12 cellular contexts compared by ENCODE assay signal in the genomic region with DNA sequence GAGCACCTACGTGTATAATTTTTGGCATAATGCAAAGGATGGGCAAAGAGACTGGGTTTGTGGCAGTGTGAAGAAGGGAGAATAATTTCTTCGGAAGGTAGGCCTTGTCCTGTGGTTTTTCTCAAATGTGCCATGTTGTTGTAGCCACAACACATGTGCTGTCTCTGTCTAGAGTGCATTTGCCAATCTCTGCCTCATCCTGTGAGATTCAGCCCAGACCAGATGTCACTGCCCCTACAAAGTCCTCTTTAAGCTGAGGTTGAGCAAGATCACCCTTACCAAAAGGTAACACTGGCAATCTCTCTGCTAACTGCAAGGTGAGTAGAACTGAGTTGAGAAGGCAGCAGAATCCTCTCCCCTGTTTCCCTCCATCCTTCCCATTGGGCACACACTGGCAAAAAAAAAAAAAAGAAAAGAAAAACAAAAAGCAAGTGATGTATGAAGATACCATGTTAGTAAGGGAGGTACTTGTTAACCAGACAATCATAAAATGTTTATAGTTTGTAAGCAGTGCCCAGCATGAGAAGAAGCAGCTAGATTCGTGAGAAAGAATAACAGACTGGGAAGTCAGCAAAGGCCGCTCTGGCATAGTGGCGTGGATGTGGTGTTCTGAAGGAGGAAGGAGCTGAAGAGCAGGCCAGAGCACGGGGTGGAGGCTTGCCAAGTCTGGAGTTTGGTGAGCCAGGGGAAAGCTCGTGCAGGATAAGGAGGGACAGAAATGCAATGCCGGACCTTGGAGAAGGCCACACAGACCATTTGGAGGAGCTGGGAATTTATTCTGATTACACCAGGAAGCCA. TPM values are rescaled to one million over a fixed set of nuclear protein-coding genes. Genes with fewer than 3 reads are reported as not detected.
DNase-seq lines count a peak whose midpoint lies in the region; ATAC-seq, FAIRE-seq and TF ChIP-seq lines count a peak whose summit lies in the region.
"Had no signal": no experiment of that assay in that cellular context is flagged by ENCODE, and none has a peak within 500 bp of the region (broad histone marks: within the 10 kb centered on the region; RNA-seq: fewer than 3 reads in every experiment).

No MANE protein-coding gene starts in this region.

- peaks cover 40% of the 10 kb centered on the region for H3F3A ChIP-seq in GM23248 (ENCODE audit: insufficient read depth)

- H3K27ac ChIP-seq in GM23248 (peak overlapping the region; percentile 23; the same call in 1 of the 2 replicates), adrenal gland (no peak overlapping the region), kidney (ENCODE audit: low read depth in 2 of 2, low read length in 2 of 2) (no peak overlapping the region)
- H3K27ac ChIP-seq: C4-2B, vagina had no signal

- H3K79me2 ChIP-seq in GM23248 (ENCODE audit: insufficient read depth): peaks cover 43% of the 10 kb centered on the region

- peaks cover 5 to 6% of the 10 kb centered on the region in 2 donors for H3K9me3 Mint-ChIP-seq in activated naive CD4-positive, alpha-beta T cell treated with anti-CD3 and anti-CD28 coated beads, Interleukin-2, amount 50 U/mL, for 72 hours

- ATAC-seq in sciatic nerve (peak; percentile 79), GM18519 (IDR thresholded peaks at IDR 0.05; ENCODE audit: low FRiP score, unreplicated experiment) (no peak)
- ATAC-seq in activated naive CD4-positive, alpha-beta T cell treated with anti-CD3 and anti-CD28 coated beads, Interleukin-2, amount 50 U/mL, for 72 hours: no peak
- ATAC-seq: Panc1 had no signal

- DNase-seq in GM23248: peak; percentile 52
- peak; percentile 32 to 57 (median 47) for DNase-seq in adrenal gland
- DNase-seq in kidney: peak; percentile 67
- DNase-seq in sciatic nerve (ENCODE audit: low spot score): peak; percentile 76
- no peak for DNase-seq in DMS79 (lab: John Stamatoyannopoulos, UW)
- DNase-seq in NCI-H226: no peak
- no peak for DNase-seq in activated naive CD4-positive, alpha-beta T cell treated with anti-CD3 and anti-CD28 coated beads, Interleukin-2, amount 50 U/mL, for 72 hours (ENCODE audit: low spot score in 2 of 2)
- DNase-seq: NCI-H1436 had no signal

- H3K4me1 ChIP-seq in GM23248 (ENCODE audit: insufficient read depth): peaks cover 52% of the 10 kb centered on the region
- peaks cover 6 to 19% of the 10 kb centered on the region in 2 donors for H3K4me1 ChIP-seq in adrenal gland (replicated peaks in 1 of 2)
- no peaks in the 10 kb centered on the region for H3K4me1 ChIP-seq in kidney (ENCODE audit: control insufficient read depth in 1 of 2, insufficient read depth in 1 of 2, low read depth in 1 of 2, low read length in 2 of 2)

- H3K9me3 ChIP-seq in GM23248 (ENCODE audit: low read depth) (no peaks in the 10 kb centered on the region), adrenal gland (replicated peaks in 1 of 3) (no peaks in the 10 kb centered on the region), kidney (ENCODE audit: control insufficient read depth in 1 of 2, low read length in 2 of 2) (no peaks in the 10 kb centered on the region)
- H3K9me3 ChIP-seq: vagina had no signal

- no peaks in the 10 kb centered on the region for H3K27me3 ChIP-seq in GM23248 (replicated peaks; ENCODE audit: insufficient read depth)
- H3K27me3 ChIP-seq in adrenal gland: no peaks in the 10 kb centered on the region
- H3K27me3 ChIP-seq: vagina had no signal

- TF ChIP-seq CTCF in adrenal gland (IDR thresholded peaks at IDR 0.05): no peak
- no peak for TF ChIP-seq CTCF in kidney (IDR thresholded peaks at IDR 0.05; ENCODE audit: borderline replicate concordance, extremely low read depth, insufficient read depth)

- H2AFZ ChIP-seq in GM23248: no peak overlapping the region

- no peak for TF ChIP-seq POLR2A in adrenal gland (IDR thresholded peaks at IDR 0.05)

- H3K4me3 ChIP-seq in GM23248: no peak overlapping the region
- H3K4me3 ChIP-seq in adrenal gland: no peak overlapping the region
- H3K4me3 ChIP-seq in kidney (ENCODE audit: low read length in 2 of 2): no peak overlapping the region
- H3K4me3 ChIP-seq: vagina had no signal

- no peaks in the 10 kb centered on the region for H3K36me3 ChIP-seq in GM23248 (ENCODE audit: low read depth)
- H3K36me3 ChIP-seq in adrenal gland (replicated peaks in 1 of 2): no peaks in the 10 kb centered on the region
- no peaks in the 10 kb centered on the region for H3K36me3 ChIP-seq in kidney (ENCODE audit: control insufficient read depth in 1 of 2, insufficient read depth in 2 of 2, low read length in 2 of 2)
- H3K36me3 ChIP-seq: vagina had no signal

- intact Hi-C loops in adrenal gland (cut with DNase I): no loop called here
- intact Hi-C loops in kidney (cut with DNase I): no loop called here
- intact Hi-C loops in sciatic nerve (cut with DNase I): no loop called here

- peaks cover 9% of the 10 kb centered on the region in 2 donors for H3K36me3 Mint-ChIP-seq in activated naive CD4-positive, alpha-beta T cell treated with anti-CD3 and anti-CD28 coated beads, Interleukin-2, amount 50 U/mL, for 72 hours

- no peaks in the 10 kb centered on the region for H4K20me1 ChIP-seq in GM23248 (ENCODE audit: insufficient read depth)

- no peak overlapping the region for H3K4me2 ChIP-seq in GM23248 (ENCODE audit: unreplicated experiment)

- no peaks in the 10 kb centered on the region for H3K9me2 ChIP-seq in GM23248 (ENCODE audit: insufficient read depth)

- FAIRE-seq in kidney (lab: Jason Lieb, UNC): no peak

- H3K9ac ChIP-seq in GM23248 (no peak overlapping the region; the same call in 1 of the 2 replicates), kidney (ENCODE audit: low read length in 2 of 2) (no peak overlapping the region)

- peak overlapping the region in 1 of 2 donors; percentile 6 for H3K27ac Mint-ChIP-seq in activated naive CD4-positive, alpha-beta T cell treated with anti-CD3 and anti-CD28 coated beads, Interleukin-2, amount 50 U/mL, for 72 hours

- in situ Hi-C loops in GM23248 (cut with MboI): no loop called here

- WGBS in GM23248 (ENCODE audit: low coverage in 1 of 2, low lambda C conversion rate in 2 of 2, missing lambda C conversion rate in 2 of 2), 2 experiments: 48 to 49% methylated on average over 8 of the region's 8 CpGs
- WGBS in adrenal gland, 4 donors: 61 to 74% (median 69%) methylated on average over 8 of the region's 8 CpGs

RNA-seq across cellular contexts. Expression of a gene that starts 18.9 kb away (rescaled TPM):
- 20.3 and 25.4 TPM in 2 replicates for total RNA-seq in GM23248 (2014; rRNA removed; shearing (Covaris generic))
- polyA plus RNA-seq in GM23248 (2016; fragmentation: Nextera tagmentation; extraction: Ambion mirVana): 7.4 and 8.2 TPM in 2 replicates
- 10 to 100 TPM in 6 of 8 donors, 1 to 10 TPM in 2; 8.2 to 22.4 (median 16.6) TPM for total RNA-seq in adrenal gland
- polyA plus RNA-seq in adrenal gland: 1 to 10 TPM; 2.8 to 7.9 (median 6.3) TPM
- 35.4 TPM for total RNA-seq in kidney
- 2.8 TPM for polyA plus RNA-seq in kidney (ENCODE audit: insufficient read depth, low read depth, low replicate concordance)
- 25.5 TPM for total RNA-seq in sciatic nerve
- total RNA-seq in activated naive CD4-positive, alpha-beta T cell treated with anti-CD3 and anti-CD28 coated beads, Interleukin-2, amount 50 U/mL, for 72 hours: 10 to 100 TPM; 27.2 to 34.3 TPM

Comparison
In these comparisons a context has a peak if more than half of its experiments do, and no peak if none do; other contexts are left out.
1. DNase-seq: peak in GM23248 (single experiment), adrenal gland (7 of 7), kidney (single experiment) and sciatic nerve (single experiment); none in DMS79 (single experiment), NCI-H226 (single experiment) and activated naive CD4-positive, alpha-beta T cell treated with anti-CD3 and anti-CD28 coated beads, Interleukin-2, amount 50 U/mL, for 72 hours (0 of 2).